Comparison of ENCODE assay signal across 1 cellular context in genomic region chr1:155069551-155070391, GRCh38.
TF ChIP-seq lines count a peak whose summit lies in the region.

No MANE protein-coding gene starts in this region.

TF ChIP-seq in H1, 55 proteins besides CTCF, POLR2A, EP300 and RAD21:
- TF ChIP-seq TEAD4 (IDR thresholded peaks at IDR 0.05; ENCODE audit: low read depth, low read length) (no peak), POLR2AphosphoS5 (IDR thresholded peaks at IDR 0.05; ENCODE audit: low read depth, low read length) (0 out of 2 replicates have a peak, but pooled peaks have one; percentile 3)
